ENCODE assay signal across 8 cellular contexts in the genomic region with DNA sequence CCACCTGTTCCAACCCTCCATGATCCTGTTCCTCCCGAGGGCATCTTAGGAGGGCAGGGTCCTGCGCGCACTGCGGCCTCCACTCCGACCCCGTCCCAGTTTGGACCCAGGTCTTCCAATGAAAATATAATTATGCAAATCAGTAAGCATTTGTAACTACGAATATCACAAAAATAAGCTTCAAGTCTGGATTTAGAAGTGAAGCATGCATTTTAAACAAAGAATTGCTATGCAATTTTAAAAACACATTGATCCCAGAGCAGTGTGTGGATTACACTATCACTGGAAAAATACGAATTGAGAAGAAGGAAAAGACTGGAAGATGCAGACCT. TPM values are rescaled to one million over a fixed set of nuclear protein-coding genes. Genes with fewer than 3 reads are reported as not detected.
DNase-seq lines count a peak whose midpoint lies in the region; ATAC-seq and TF ChIP-seq lines count a peak whose summit lies in the region.

No MANE protein-coding gene starts in this region.

- no peaks in the 10 kb centered on the region for H3K27me3 ChIP-seq in BLaER1 treated with 17β-estradiol and CSF1 and Interleukin-3, amounts not matched to agents 10 nM and 100 nM
- H3K27me3 ChIP-seq in Loucy (ENCODE audit: insufficient read depth, low read length, poor library complexity, severe bottlenecking) (no peaks in the 10 kb centered on the region), ectodermal cell (ENCODE audit: control insufficient read depth, insufficient read depth, low read length, poor library complexity, severe bottlenecking) (no peaks in the 10 kb centered on the region), neural cell (ENCODE audit: insufficient read depth, low read depth, low read length) (no peaks in the 10 kb centered on the region)

- peak overlapping the region; percentile 74 to 99 (median 89) for H3K4me3 ChIP-seq in BLaER1 treated with 17β-estradiol and CSF1 and Interleukin-3, amounts not matched to agents 10 nM and 100 nM
- H3K4me3 ChIP-seq in Loucy (ENCODE audit: low read length, poor library complexity, severe bottlenecking), result peak overlapping the region; percentile 90
- H3K4me3 ChIP-seq in ectodermal cell (ENCODE audit: insufficient read depth, low read depth, low read length), result peak overlapping the region; percentile 98
- peak overlapping the region; percentile 80 for H3K4me3 ChIP-seq in neural cell (ENCODE audit: low read length)

- peak overlapping the region; percentile 78 to 99 (median 95) for H3K4me2 ChIP-seq in BLaER1 treated with 17β-estradiol and CSF1 and Interleukin-3, amounts not matched to agents 10 nM and 100 nM
- H3K4me2 ChIP-seq in Loucy (ENCODE audit: low read depth, low read length, poor library complexity, severe bottlenecking) (peak overlapping the region; percentile 90), neural cell (ENCODE audit: low read length) (peak overlapping the region; percentile 85)

- DNase-seq in SHP77 (lab: John Stamatoyannopoulos, UW), result no peak
- DNase-seq in dedifferentiated amniotic fluid mesenchymal stem cell (ENCODE audit: extremely low spot score), result no peak
- no peak for DNase-seq in NCI-H2107 (lab: John Stamatoyannopoulos, UW)

- peak overlapping the region; percentile 91 for H2AFZ ChIP-seq in Loucy (ENCODE audit: low read length)
- H2AFZ ChIP-seq in neural cell (ENCODE audit: low read depth, low read length), result peak overlapping the region; percentile 74

- H3K36me3 ChIP-seq in BLaER1 treated with 17β-estradiol and CSF1 and Interleukin-3, amounts not matched to agents 10 nM and 100 nM, result peaks cover 7 to 27% (median 15%) of the 10 kb centered on the region in 11 experiments
- H3K36me3 ChIP-seq in Loucy (ENCODE audit: insufficient read depth, low read length) (no peaks in the 10 kb centered on the region; the same call in 1 of the 2 replicates), ectodermal cell (ENCODE audit: control insufficient read depth, insufficient read depth, low read length) (no peaks in the 10 kb centered on the region), neural cell (ENCODE audit: insufficient read depth, low read length) (peaks cover 5% of the 10 kb centered on the region)

- H3K27ac ChIP-seq in BLaER1 treated with 17β-estradiol and CSF1 and Interleukin-3, amounts not matched to agents 10 nM and 100 nM, result peak overlapping the region in 10 of 11 experiments; percentile 86 to 97 (median 95); a peak in 17 of 22 replicates
- no peak overlapping the region for H3K27ac ChIP-seq in ectodermal cell (ENCODE audit: insufficient read depth, low read depth, low read length, poor library complexity, severe bottlenecking)
- H3K27ac ChIP-seq in neural cell (ENCODE audit: low read length), result peak overlapping the region; percentile 90

- no peak for TF ChIP-seq CTCF in Loucy (conservative IDR thresholded peaks at IDR 0.05; ENCODE audit: low read length)
- TF ChIP-seq CTCF in neural cell (IDR thresholded peaks at IDR 0.05; ENCODE audit: poor library complexity, severe bottlenecking), result no peak

- H3F3A ChIP-seq in Loucy (ENCODE audit: low read depth) (peaks cover 3% of the 10 kb centered on the region; the same call in 1 of the 2 replicates), neural cell (ENCODE audit: insufficient read depth, low read length, poor library complexity, severe bottlenecking) (peaks cover 4% of the 10 kb centered on the region)

- peaks cover 36 to 62% (median 42%) of the 10 kb centered on the region in 10 experiments for H3K4me1 ChIP-seq in BLaER1 treated with 17β-estradiol and CSF1 and Interleukin-3, amounts not matched to agents 10 nM and 100 nM
- H3K4me1 ChIP-seq in Loucy (ENCODE audit: insufficient read depth, low read length, poor library complexity, severe bottlenecking), result peaks cover 59% of the 10 kb centered on the region
- H3K4me1 ChIP-seq in ectodermal cell (ENCODE audit: control insufficient read depth, insufficient read depth, low read length), result no peaks in the 10 kb centered on the region

- peak overlapping the region; percentile 84 to 97 (median 90) for H3K9ac ChIP-seq in BLaER1 treated with 17β-estradiol and CSF1 and Interleukin-3, amounts not matched to agents 10 nM and 100 nM
- peak overlapping the region; percentile 92 for H3K9ac ChIP-seq in Loucy (ENCODE audit: low read depth, low read length, poor library complexity, severe bottlenecking)
- H3K9ac ChIP-seq in neural cell (ENCODE audit: low read length), result peak overlapping the region; percentile 90

- H4K20me1 ChIP-seq in BLaER1 treated with 17β-estradiol and CSF1 and Interleukin-3, amounts not matched to agents 10 nM and 100 nM, result peaks cover 0 to 50% (median 15%) of the 10 kb centered on the region in 11 experiments; a peak in 11 of 22 replicates
- H4K20me1 ChIP-seq in Loucy (ENCODE audit: insufficient read depth, low read length, poor library complexity, severe bottlenecking) (peaks cover 28% of the 10 kb centered on the region), neural cell (ENCODE audit: insufficient read depth) (peaks cover 2% of the 10 kb centered on the region)

- no peak for TF ChIP-seq RAD21 in neural cell (conservative IDR thresholded peaks at IDR 0.05)

- WGBS in ectodermal cell, 2 experiments, result 21 to 26% methylated on average over 7 to 8 of the region's 8 CpGs

- H3K9me2 ChIP-seq in Loucy (replicated peaks; ENCODE audit: low read depth, low read length) (no peaks in the 10 kb centered on the region), neural cell (ENCODE audit: insufficient read depth, low read length) (no peaks in the 10 kb centered on the region)

- H3K9me3 ChIP-seq in BLaER1 treated with 17β-estradiol and CSF1 and Interleukin-3, amounts not matched to agents 10 nM and 100 nM (replicated peaks in 1 of 11), result no peaks in the 10 kb centered on the region
- H3K9me3 ChIP-seq in Loucy (ENCODE audit: insufficient read depth, low read depth, low read length) (no peaks in the 10 kb centered on the region), ectodermal cell (ENCODE audit: control insufficient read depth, low read length) (no peaks in the 10 kb centered on the region), neural cell (ENCODE audit: low read length) (no peaks in the 10 kb centered on the region)

- TF ChIP-seq EP300 in neural cell (conservative IDR thresholded peaks at IDR 0.05; ENCODE audit: poor library complexity, severe bottlenecking), result no peak

- ATAC-seq in HG02981 (IDR thresholded peaks at IDR 0.05; ENCODE audit: unreplicated experiment), result no peak

- H3K79me2 ChIP-seq in Loucy (ENCODE audit: insufficient read depth, low read length), result peaks cover 31% of the 10 kb centered on the region
- H3K79me2 ChIP-seq in neural cell (replicated peaks; ENCODE audit: insufficient read depth, low read length), result peaks cover 54% of the 10 kb centered on the region

TF ChIP-seq in neural cell, 6 proteins besides CTCF, POLR2A, EP300 and RAD21:
- TF ChIP-seq, protein P1, sequence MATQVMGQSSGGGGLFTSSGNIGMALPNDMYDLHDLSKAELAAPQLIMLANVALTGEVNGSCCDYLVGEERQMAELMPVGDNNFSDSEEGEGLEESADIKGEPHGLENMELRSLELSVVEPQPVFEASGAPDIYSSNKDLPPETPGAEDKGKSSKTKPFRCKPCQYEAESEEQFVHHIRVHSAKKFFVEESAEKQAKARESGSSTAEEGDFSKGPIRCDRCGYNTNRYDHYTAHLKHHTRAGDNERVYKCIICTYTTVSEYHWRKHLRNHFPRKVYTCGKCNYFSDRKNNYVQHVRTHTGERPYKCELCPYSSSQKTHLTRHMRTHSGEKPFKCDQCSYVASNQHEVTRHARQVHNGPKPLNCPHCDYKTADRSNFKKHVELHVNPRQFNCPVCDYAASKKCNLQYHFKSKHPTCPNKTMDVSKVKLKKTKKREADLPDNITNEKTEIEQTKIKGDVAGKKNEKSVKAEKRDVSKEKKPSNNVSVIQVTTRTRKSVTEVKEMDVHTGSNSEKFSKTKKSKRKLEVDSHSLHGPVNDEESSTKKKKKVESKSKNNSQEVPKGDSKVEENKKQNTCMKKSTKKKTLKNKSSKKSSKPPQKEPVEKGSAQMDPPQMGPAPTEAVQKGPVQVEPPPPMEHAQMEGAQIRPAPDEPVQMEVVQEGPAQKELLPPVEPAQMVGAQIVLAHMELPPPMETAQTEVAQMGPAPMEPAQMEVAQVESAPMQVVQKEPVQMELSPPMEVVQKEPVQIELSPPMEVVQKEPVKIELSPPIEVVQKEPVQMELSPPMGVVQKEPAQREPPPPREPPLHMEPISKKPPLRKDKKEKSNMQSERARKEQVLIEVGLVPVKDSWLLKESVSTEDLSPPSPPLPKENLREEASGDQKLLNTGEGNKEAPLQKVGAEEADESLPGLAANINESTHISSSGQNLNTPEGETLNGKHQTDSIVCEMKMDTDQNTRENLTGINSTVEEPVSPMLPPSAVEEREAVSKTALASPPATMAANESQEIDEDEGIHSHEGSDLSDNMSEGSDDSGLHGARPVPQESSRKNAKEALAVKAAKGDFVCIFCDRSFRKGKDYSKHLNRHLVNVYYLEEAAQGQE (IDR thresholded peaks at IDR 0.05; ENCODE audit: borderline replicate concordance), result no peak
- TF ChIP-seq MXI1 (conservative IDR thresholded peaks at IDR 0.05; ENCODE audit: poor library complexity, severe bottlenecking) (no peak), EZH2 (IDR thresholded peaks at IDR 0.05; ENCODE audit: borderline replicate concordance, insufficient read depth, low read length, poor library complexity, severe bottlenecking) (no peak), POLR2AphosphoS5 (IDR thresholded peaks at IDR 0.05) (no peak), TAF1 (IDR thresholded peaks at IDR 0.05; ENCODE audit: low read depth) (no peak), SMC3 (conservative IDR thresholded peaks at IDR 0.05; ENCODE audit: poor library complexity) (no peak)

RNA-seq across cellular contexts. Expression of a gene that starts 0.7 kb away (rescaled TPM):
- 127 TPM for polyA plus RNA-seq in ectodermal cell (2013, experiment 1 of 4)
- polyA plus RNA-seq in ectodermal cell (2013, experiment 2 of 4), result 119 TPM
- 83.9 TPM for polyA plus RNA-seq in ectodermal cell (2013, experiment 3 of 4)
- polyA plus RNA-seq in ectodermal cell (2013, experiment 4 of 4), result 96.3 TPM
- 313 and 343 TPM in 2 replicates for polyA plus RNA-seq in neural cell
- 263 and 269 TPM in 2 replicates for polyA minus RNA-seq in neural cell

RNA-seq across cellular contexts. Expression of a gene that starts 31.3 kb away (rescaled TPM):
- polyA plus RNA-seq in ectodermal cell (2013, experiment 1 of 4), result 3.0 TPM
- polyA plus RNA-seq in ectodermal cell (2013, experiment 2 of 4), result 2.3 TPM
- polyA plus RNA-seq in ectodermal cell (2013, experiment 3 of 4), result 3.4 TPM
- 4.8 TPM for polyA plus RNA-seq in ectodermal cell (2013, experiment 4 of 4)
- 1.4 TPM in 1 of 2 replicates, not detected in the other for polyA plus RNA-seq in neural cell
- polyA minus RNA-seq in neural cell, result not detected in 2 replicates
